ENCODE assay signal across 11 cellular contexts in genomic region chr7:68717176-68717575, GRCh38.
"Had no signal": no experiment of that assay in that cellular context is flagged by ENCODE, and none has a peak within 500 bp of the region (broad histone marks: within the 10 kb centered on the region; RNA-seq: fewer than 3 reads in every experiment).

No MANE protein-coding gene starts in this region.

- H3K27ac ChIP-seq: GM23248 had no signal

- H3K9ac ChIP-seq: GM23248 had no signal

- H3K4me1 ChIP-seq: HAP-1 had no signal

- ATAC-seq: GM23338, HCT116 had no signal

- H3K36me3 ChIP-seq: HAP-1 had no signal

- FAIRE-seq: H1, H54 had no signal

- H3K4me3 ChIP-seq: GM23248, GM23338, HAP-1 had no signal

- H3K4me2 ChIP-seq: GM23338 had no signal

- DNase-seq: GM23248, GOT3, H7, H9, HCEC 1CT, HFFc6 had no signal

- H3K9me3 ChIP-seq: HAP-1 had no signal

- H2AFZ ChIP-seq: GM23248, GM23338 had no signal
